In genomic region chr2:109454764-109455394, GRCh38 we compare ENCODE assay signal across 17 cellular contexts.
"Had no signal": no experiment of that assay in that cellular context is flagged by ENCODE, and none has a peak within 500 bp of the region (broad histone marks: within the 10 kb centered on the region; RNA-seq: fewer than 3 reads in every experiment).

No MANE protein-coding gene starts in this region.

- H3K9me3 Mint-ChIP-seq: naive thymus-derived CD4-positive, alpha-beta T cell; stimulated activated naive B cell treated with anti-CD40 and anti-IgM and Interleukin-4, amounts not matched to agents 10 μg/mL and 1 μg/mL and 100 μg/mL, for 72 hours; type B pancreatic cell had no signal

- FAIRE-seq: astrocyte, bronchial epithelial cell, colon, keratinocyte had no signal

- H3K4me3 Mint-ChIP-seq: naive thymus-derived CD4-positive, alpha-beta T cell; stimulated activated naive B cell treated with anti-CD40 and anti-IgM and Interleukin-4, amounts not matched to agents 10 μg/mL and 1 μg/mL and 100 μg/mL, for 72 hours; type B pancreatic cell had no signal

- H3K27ac ChIP-seq: parathyroid adenoma, VCaP had no signal

- H3K4me3 ChIP-seq: mucosa of descending colon had no signal

- H3K4me1 ChIP-seq: parathyroid adenoma had no signal

- DNase-seq: activated CD4-positive, alpha-beta T cell treated with anti-CD3 and anti-CD28 coated beads for 48 hours; activated CD8-positive, alpha-beta memory T cell treated with anti-CD3 and anti-CD28 coated beads for 24 hours; activated gamma-delta T cell treated with Interleukin-2 at 50 U/mL for 16 hours; mucosa of descending colon; naive thymus-derived CD4-positive, alpha-beta T cell; stimulated activated CD4-positive, alpha-beta T cell treated with anti-CD3 and anti-CD28 coated beads, Interleukin-4, amount 100 ng/mL, for 1 hour; stimulated activated naive B cell treated with anti-CD40 and anti-IgM and Interleukin-4, amounts not matched to agents 10 μg/mL and 1 μg/mL and 100 μg/mL, for 72 hours had no signal

- ATAC-seq: esophagus mucosa; left lobe of liver; mucosa of descending colon; naive thymus-derived CD4-positive, alpha-beta T cell; SK-N-SH treated with all-trans-retinoic acid at 6 μM for 48 hours; stimulated activated naive B cell treated with anti-CD40 and anti-IgM and Interleukin-4, amounts not matched to agents 10 μg/mL and 1 μg/mL and 100 μg/mL, for 72 hours had no signal

- H3K9me3 ChIP-seq: mucosa of descending colon had no signal

- H3K27me3 Mint-ChIP-seq: stimulated activated naive B cell treated with anti-CD40 and anti-IgM and Interleukin-4, amounts not matched to agents 10 μg/mL and 1 μg/mL and 100 μg/mL, for 72 hours had no signal

- H3K27ac Mint-ChIP-seq: naive thymus-derived CD4-positive, alpha-beta T cell; stimulated activated naive B cell treated with anti-CD40 and anti-IgM and Interleukin-4, amounts not matched to agents 10 μg/mL and 1 μg/mL and 100 μg/mL, for 72 hours; type B pancreatic cell had no signal

- H3K36me3 Mint-ChIP-seq: stimulated activated naive B cell treated with anti-CD40 and anti-IgM and Interleukin-4, amounts not matched to agents 10 μg/mL and 1 μg/mL and 100 μg/mL, for 72 hours; type B pancreatic cell had no signal
